Comparison of ENCODE assay signal across 1 cellular context in genomic region chr7:137967143-137968018, GRCh38.
TF ChIP-seq lines count a peak whose summit lies in the region.

No MANE protein-coding gene starts in this region.

TF ChIP-seq in K562, 482 proteins besides CTCF, POLR2A, EP300 and RAD21 (continued from another document and continues in another):
- TF ChIP-seq, protein P1, sequence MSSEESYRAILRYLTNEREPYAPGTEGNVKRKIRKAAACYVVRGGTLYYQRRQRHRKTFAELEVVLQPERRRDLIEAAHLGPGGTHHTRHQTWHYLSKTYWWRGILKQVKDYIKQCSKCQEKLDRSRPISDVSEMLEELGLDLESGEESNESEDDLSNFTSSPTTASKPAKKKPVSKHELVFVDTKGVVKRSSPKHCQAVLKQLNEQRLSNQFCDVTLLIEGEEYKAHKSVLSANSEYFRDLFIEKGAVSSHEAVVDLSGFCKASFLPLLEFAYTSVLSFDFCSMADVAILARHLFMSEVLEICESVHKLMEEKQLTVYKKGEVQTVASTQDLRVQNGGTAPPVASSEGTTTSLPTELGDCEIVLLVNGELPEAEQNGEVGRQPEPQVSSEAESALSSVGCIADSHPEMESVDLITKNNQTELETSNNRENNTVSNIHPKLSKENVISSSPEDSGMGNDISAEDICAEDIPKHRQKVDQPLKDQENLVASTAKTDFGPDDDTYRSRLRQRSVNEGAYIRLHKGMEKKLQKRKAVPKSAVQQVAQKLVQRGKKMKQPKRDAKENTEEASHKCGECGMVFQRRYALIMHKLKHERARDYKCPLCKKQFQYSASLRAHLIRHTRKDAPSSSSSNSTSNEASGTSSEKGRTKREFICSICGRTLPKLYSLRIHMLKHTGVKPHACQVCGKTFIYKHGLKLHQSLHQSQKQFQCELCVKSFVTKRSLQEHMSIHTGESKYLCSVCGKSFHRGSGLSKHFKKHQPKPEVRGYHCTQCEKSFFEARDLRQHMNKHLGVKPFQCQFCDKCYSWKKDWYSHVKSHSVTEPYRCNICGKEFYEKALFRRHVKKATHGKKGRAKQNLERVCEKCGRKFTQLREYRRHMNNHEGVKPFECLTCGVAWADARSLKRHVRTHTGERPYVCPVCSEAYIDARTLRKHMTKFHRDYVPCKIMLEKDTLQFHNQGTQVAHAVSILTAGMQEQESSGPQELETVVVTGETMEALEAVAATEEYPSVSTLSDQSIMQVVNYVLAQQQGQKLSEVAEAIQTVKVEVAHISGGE (CRISPR knock-in tag; IDR thresholded peaks at IDR 0.05), result no peak
- TF ChIP-seq XRCC3 (IDR thresholded peaks at IDR 0.05) (no peak), ZFP91 (CRISPR knock-in tag; IDR thresholded peaks at IDR 0.05) (no peak; the same call in 1 of the 2 replicates), ZNF644 (tag; IDR thresholded peaks at IDR 0.05; ENCODE audit: low read depth) (no peak), SREBF1 (IDR thresholded peaks at IDR 0.05; ENCODE audit: borderline replicate concordance, low read depth, low read length) (no peak), SIN3B (IDR thresholded peaks at IDR 0.05; ENCODE audit: low read depth) (no peak), SPI1 (IDR thresholded peaks at IDR 0.05; ENCODE audit: borderline replicate concordance, low read depth, low read length) (peak; percentile 42; the same call in 1 of the 2 replicates), RFX5 (IDR thresholded peaks at IDR 0.05; ENCODE audit: low read depth, low read length) (no peak), HNRNPK (IDR thresholded peaks at IDR 0.05; ENCODE audit: low read depth, low read length, poor library complexity, severe bottlenecking) (no peak), NELFE (IDR thresholded peaks at IDR 0.05; ENCODE audit: insufficient read depth, insufficient read length) (no peak), ZBTB8A (IDR thresholded peaks at IDR 0.05; ENCODE audit: partially characterized antibody) (no peak), NFATC3 (IDR thresholded peaks at IDR 0.05) (no peak), KAT8 (IDR thresholded peaks at IDR 0.05; ENCODE audit: low read depth) (no peak), TEAD1 (CRISPR knock-in tag; IDR thresholded peaks at IDR 0.05) (peak; percentile 93 to 96), CBFA2T3 (IDR thresholded peaks at IDR 0.05) (peak; percentile 91), FOXJ3 (CRISPR knock-in tag; IDR thresholded peaks at IDR 0.05) (no peak), GTF2A2 (tag; IDR thresholded peaks at IDR 0.05) (no peak), CBFA2T2 (conservative IDR thresholded peaks at IDR 0.05) (peak; percentile 78), ZNF431 (CRISPR knock-in tag; IDR thresholded peaks at IDR 0.05) (no peak; the same call in 1 of the 2 replicates), RBM15 (IDR thresholded peaks at IDR 0.05; ENCODE audit: insufficient read depth, low read length) (no peak), ZBTB17 (CRISPR knock-in tag; IDR thresholded peaks at IDR 0.05) (no peak; the same call in 1 of the 2 replicates), HSF4 (CRISPR knock-in tag; IDR thresholded peaks at IDR 0.05; ENCODE audit: borderline replicate concordance) (no peak), E2F5 (CRISPR knock-in tag; IDR thresholded peaks at IDR 0.05) (no peak), ZNF551 (CRISPR knock-in tag; IDR thresholded peaks at IDR 0.05) (no peak), MAFG (tag; conservative IDR thresholded peaks at IDR 0.05) (peak; percentile 73), ZNF239 (CRISPR knock-in tag; IDR thresholded peaks at IDR 0.05) (peak; percentile 23; the same call in 1 of the 2 replicates), MLX (CRISPR knock-in tag; conservative IDR thresholded peaks at IDR 0.05) (no peak), BACH1 (tag; IDR thresholded peaks at IDR 0.05) (0 out of 2 replicates have a peak, but pooled peaks have one; percentile 24), ZNF175 (CRISPR knock-in tag; IDR thresholded peaks at IDR 0.05; ENCODE audit: low read depth) (peak; percentile 83), MYC (IDR thresholded peaks at IDR 0.05; ENCODE audit: low read depth, low read length) (peak; percentile 49; the same call in 1 of the 2 replicates), MYC (CRISPR knock-in tag; IDR thresholded peaks at IDR 0.05; ENCODE audit: borderline replicate concordance, low read depth) (no peak), SAFB2 (IDR thresholded peaks at IDR 0.05; ENCODE audit: borderline replicate concordance, low read depth, low read length, severe bottlenecking) (no peak), HES1 (IDR thresholded peaks at IDR 0.05; ENCODE audit: low read depth) (peak; percentile 64), NR0B1 (IDR thresholded peaks at IDR 0.05; ENCODE audit: partially characterized antibody) (no peak), CREB3L1 (IDR thresholded peaks at IDR 0.05; ENCODE audit: borderline replicate concordance, low read depth) (no peak), CHAMP1 (IDR thresholded peaks at IDR 0.05) (0 out of 2 replicates have a peak, but pooled peaks have one; percentile 18), ZNF830 (CRISPR knock-in tag; IDR thresholded peaks at IDR 0.05) (peak; percentile 32; the same call in 1 of the 2 replicates), MIER1 (IDR thresholded peaks at IDR 0.05; ENCODE audit: low read depth) (no peak), PPARD (CRISPR knock-in tag; IDR thresholded peaks at IDR 0.05) (no peak), ZNF766 (CRISPR knock-in tag; conservative IDR thresholded peaks at IDR 0.05) (peak; percentile 57; the same call in 1 of the 2 replicates)
- TF ChIP-seq, protein P2, sequence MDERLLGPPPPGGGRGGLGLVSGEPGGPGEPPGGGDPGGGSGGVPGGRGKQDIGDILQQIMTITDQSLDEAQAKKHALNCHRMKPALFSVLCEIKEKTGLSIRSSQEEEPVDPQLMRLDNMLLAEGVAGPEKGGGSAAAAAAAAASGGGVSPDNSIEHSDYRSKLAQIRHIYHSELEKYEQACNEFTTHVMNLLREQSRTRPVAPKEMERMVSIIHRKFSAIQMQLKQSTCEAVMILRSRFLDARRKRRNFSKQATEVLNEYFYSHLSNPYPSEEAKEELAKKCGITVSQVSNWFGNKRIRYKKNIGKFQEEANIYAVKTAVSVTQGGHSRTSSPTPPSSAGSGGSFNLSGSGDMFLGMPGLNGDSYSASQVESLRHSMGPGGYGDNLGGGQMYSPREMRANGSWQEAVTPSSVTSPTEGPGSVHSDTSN (CRISPR knock-in tag; IDR thresholded peaks at IDR 0.05; ENCODE audit: low read depth), result no peak
- TF ChIP-seq, protein P2 (tag; conservative IDR thresholded peaks at IDR 0.05; ENCODE audit: low read depth), result no peak
- TF ChIP-seq, protein P3, sequence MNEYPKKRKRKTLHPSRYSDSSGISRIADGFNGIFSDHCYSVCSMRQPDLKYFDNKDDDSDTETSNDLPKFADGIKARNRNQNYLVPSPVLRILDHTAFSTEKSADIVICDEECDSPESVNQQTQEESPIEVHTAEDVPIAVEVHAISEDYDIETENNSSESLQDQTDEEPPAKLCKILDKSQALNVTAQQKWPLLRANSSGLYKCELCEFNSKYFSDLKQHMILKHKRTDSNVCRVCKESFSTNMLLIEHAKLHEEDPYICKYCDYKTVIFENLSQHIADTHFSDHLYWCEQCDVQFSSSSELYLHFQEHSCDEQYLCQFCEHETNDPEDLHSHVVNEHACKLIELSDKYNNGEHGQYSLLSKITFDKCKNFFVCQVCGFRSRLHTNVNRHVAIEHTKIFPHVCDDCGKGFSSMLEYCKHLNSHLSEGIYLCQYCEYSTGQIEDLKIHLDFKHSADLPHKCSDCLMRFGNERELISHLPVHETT (CRISPR knock-in tag; conservative IDR thresholded peaks at IDR 0.05 in 1 of 2, IDR thresholded peaks at IDR 0.05 in 1 of 2), result no peak
- TF ChIP-seq, protein P4, sequence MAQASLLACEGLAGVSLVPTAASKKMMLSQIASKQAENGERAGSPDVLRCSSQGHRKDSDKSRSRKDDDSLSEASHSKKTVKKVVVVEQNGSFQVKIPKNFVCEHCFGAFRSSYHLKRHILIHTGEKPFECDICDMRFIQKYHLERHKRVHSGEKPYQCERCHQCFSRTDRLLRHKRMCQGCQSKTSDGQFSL (CRISPR knock-in tag; IDR thresholded peaks at IDR 0.05), result peak; percentile 56; the same call in 1 of the 2 replicates
- TF ChIP-seq, protein P4 (tag; IDR thresholded peaks at IDR 0.05), result no peak
